8 cellular contexts compared by ENCODE assay signal in genomic region chr6:116680880-116681672, GRCh38. TPM values are rescaled to one million over a fixed set of nuclear protein-coding genes. Genes with fewer than 3 reads are reported as not detected.
A peak's percentile ranks its signal among the peaks of the same experiment; 100 is the strongest.
DNase-seq lines count a peak whose midpoint lies in the region; ATAC-seq and TF ChIP-seq lines count a peak whose summit lies in the region.

Gene KPNA5 (plus strand): TSS chr6:116681211. CDS start chr6:116681335, 124 bp downstream.

- H3K36me3 Mint-ChIP-seq in WTC11: peaks cover 19% of the 10 kb centered on the region

- H3K9me3 Mint-ChIP-seq in WTC11: peaks cover 5% of the 10 kb centered on the region

- H3K27me3 Mint-ChIP-seq in WTC11 (ENCODE audit: low read depth): no peaks in the 10 kb centered on the region; the same call in 1 of the 2 replicates

- peaks cover 16% of the 10 kb centered on the region for H3K4me1 Mint-ChIP-seq in WTC11

- H3K27ac ChIP-seq in caudate nucleus (ENCODE audit: low read depth, low read length): peak within 1 kb of the TSS; percentile 79

- CTCF ChIA-PET in WTC11 (lab: Charles Lee): no interaction called here

- TF ChIP-seq POLR2A in GM18951 (IDR thresholded peaks at IDR 0.05; ENCODE audit: extremely low read depth, insufficient read depth, insufficient read length): peak; percentile 97

- H3K27ac Mint-ChIP-seq in WTC11: peak within 1 kb of the TSS; percentile 100

- ATAC-seq in HG03175 (IDR thresholded peaks at IDR 0.05; ENCODE audit: unreplicated experiment) (peak; percentile 90), WTC11 (peak; percentile 96)

- TF ChIP-seq CTCF in WTC11 (IDR thresholded peaks at IDR 0.05): no peak

- POLR2A ChIA-PET in WTC11 (lab: Charles Lee): interaction anchor here (1.2 kb wide), 1 partner anchor 15 kb away, joined by 3 read pairs; no protein-coding TSS in a partner anchor

- DNase-seq in AG08396 (ENCODE audit: low spot score): peak; percentile 94
- peak; percentile 78 for DNase-seq in NCI-H2227 treated with DMSO at 0.1 percent for 48 hours (lab: John Stamatoyannopoulos, UW)
- peak; percentile 91 for DNase-seq in WTC11 (ENCODE audit: low spot score)
- peak in 60 of 61 donors; percentile 24 to 93 (median 83) for DNase-seq in caudate nucleus (lab: John Stamatoyannopoulos, UW)
- DNase-seq in iris pigment epithelial cell (ENCODE audit: low read depth): peak; percentile 95
- peak; percentile 81 to 90 for DNase-seq in stimulated activated CD4-positive, alpha-beta T cell treated with anti-CD3 and anti-CD28 coated beads, Interleukin-12 subunit alpha, Interleukin-12 subunit beta, amount 100 ng/mL, for 24 hours (ENCODE audit: low read depth in 2 of 2)

- in situ Hi-C loops in GM18951 (cut with MboI; ENCODE audit: low sequenced_read_pairs, unreplicated experiment): no loop called here

- H3K4me3 Mint-ChIP-seq in WTC11: peak within 1 kb of the TSS; percentile 99

TF ChIP-seq in WTC11, 78 proteins besides CTCF, POLR2A, EP300 and RAD21 (continues in another document):
- no peak for TF ChIP-seq ATF3 (CRISPR knock-in tag; conservative IDR thresholded peaks at IDR 0.05)
- peak; percentile 58; the same call in 1 of the 2 replicates for TF ChIP-seq TEAD1 (CRISPR knock-in tag; IDR thresholded peaks at IDR 0.05)
- TF ChIP-seq SOX15 (CRISPR knock-in tag; IDR thresholded peaks at IDR 0.05): no peak
- TF ChIP-seq AFF4 (CRISPR knock-in tag; IDR thresholded peaks at IDR 0.05; ENCODE audit: borderline replicate concordance): 0 out of 2 replicates have a peak, but pooled peaks have one; percentile 53
- TF ChIP-seq E2F1 (CRISPR knock-in tag; IDR thresholded peaks at IDR 0.05): 0 out of 2 replicates have a peak, but pooled peaks have one; percentile 40
- 0 out of 2 replicates have a peak, but pooled peaks have one; percentile 27 for TF ChIP-seq ERG (CRISPR knock-in tag; IDR thresholded peaks at IDR 0.05)
- no peak for TF ChIP-seq IRF1 (CRISPR knock-in tag; IDR thresholded peaks at IDR 0.05)
- peak; percentile 50; the same call in 1 of the 2 replicates for TF ChIP-seq ZNF138 (CRISPR knock-in tag; conservative IDR thresholded peaks at IDR 0.05)
- TF ChIP-seq CREB1 (CRISPR knock-in tag; IDR thresholded peaks at IDR 0.05): 0 out of 2 replicates have a peak, but pooled peaks have one; percentile 31
- no peak; the same call in 1 of the 2 replicates for TF ChIP-seq RELA (CRISPR knock-in tag; IDR thresholded peaks at IDR 0.05; ENCODE audit: borderline replicate concordance)
- no peak for TF ChIP-seq ZNF396 (CRISPR knock-in tag; IDR thresholded peaks at IDR 0.05; ENCODE audit: borderline replicate concordance)
- TF ChIP-seq ETV6 (CRISPR knock-in tag; IDR thresholded peaks at IDR 0.05): peak; percentile 53; the same call in 1 of the 2 replicates
- peak; percentile 7 for TF ChIP-seq KAT7 (CRISPR knock-in tag; IDR thresholded peaks at IDR 0.05; ENCODE audit: borderline replicate concordance)
- TF ChIP-seq ZNF232 (CRISPR knock-in tag; IDR thresholded peaks at IDR 0.05): peak; percentile 45; the same call in 1 of the 2 replicates
- 0 out of 2 replicates have a peak, but pooled peaks have one; percentile 20 for TF ChIP-seq CBFB (CRISPR knock-in tag; IDR thresholded peaks at IDR 0.05; ENCODE audit: low read depth)
- TF ChIP-seq ZBTB21 (CRISPR knock-in tag; IDR thresholded peaks at IDR 0.05; ENCODE audit: borderline replicate concordance): peak; percentile 43; the same call in 1 of the 2 replicates
- TF ChIP-seq STAT6 (CRISPR knock-in tag; conservative IDR thresholded peaks at IDR 0.05; ENCODE audit: low read depth): no peak

RNA-seq across cellular contexts. Expression of gene KPNA5, which starts in this region (rescaled TPM):
- total RNA-seq in WTC11 (2021): 10.0 to 12.7 TPM (median 12.2 TPM) in 3 replicates

Comparison
In these comparisons a context has a peak if more than half of its experiments do, and no peak if none do; other contexts are left out.
1. Peak in every context shown above with its lines: DNase-seq, ATAC-seq and H3K27ac ChIP-seq.